ENCODE assay signal across 1 cellular context in the genomic region with DNA sequence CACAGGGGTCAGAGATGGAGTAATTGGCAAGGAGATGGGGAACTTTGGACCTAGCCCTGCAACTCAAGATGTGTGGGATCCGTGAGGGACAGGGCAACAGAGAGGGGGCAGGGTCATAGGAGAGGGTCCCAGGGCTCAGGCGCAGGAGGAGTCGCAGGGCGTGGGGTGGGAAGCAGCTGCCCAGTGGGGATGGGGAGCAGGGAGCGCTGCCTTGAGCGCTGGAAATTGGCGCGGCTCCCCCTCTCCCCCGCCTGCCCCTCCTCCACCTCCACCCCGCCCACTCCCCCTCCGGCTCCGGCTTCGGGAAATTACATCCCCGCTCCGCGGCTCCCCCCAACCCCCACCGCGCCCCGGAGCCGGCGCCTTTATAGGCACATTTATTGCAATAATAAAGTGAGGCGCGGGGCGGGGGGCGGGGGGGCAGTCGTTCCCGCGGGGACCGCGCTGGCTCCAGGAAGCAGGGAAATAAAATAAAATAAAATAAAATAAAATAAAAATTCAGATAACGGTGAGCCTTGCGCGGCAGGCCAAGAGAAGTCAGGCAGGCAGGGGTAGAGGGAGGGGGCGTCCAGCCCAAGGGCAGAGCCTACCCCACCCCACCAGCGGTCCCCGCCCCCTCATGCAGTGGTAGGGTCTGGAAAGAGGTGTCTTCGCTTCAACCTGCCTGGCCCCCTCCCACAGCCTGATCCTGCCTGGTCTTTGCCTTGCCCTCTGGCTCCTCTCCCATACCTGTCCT.
TF ChIP-seq lines count a peak whose summit lies in the region.

No MANE protein-coding gene starts in this region.

TF ChIP-seq in IMR-90, 13 proteins besides CTCF, POLR2A, EP300 and RAD21:
- TF ChIP-seq CEBPB (IDR thresholded peaks at IDR 0.05; ENCODE audit: low read depth, low read length) (no peak), BHLHE40 (IDR thresholded peaks at IDR 0.05; ENCODE audit: low read depth, low read length) (no peak), MAZ (IDR thresholded peaks at IDR 0.05; ENCODE audit: borderline replicate concordance, low read depth, low read length) (no peak), CHD1 (IDR thresholded peaks at IDR 0.05; ENCODE audit: low read depth, low read length) (no peak)
- TF ChIP-seq, protein P1, sequence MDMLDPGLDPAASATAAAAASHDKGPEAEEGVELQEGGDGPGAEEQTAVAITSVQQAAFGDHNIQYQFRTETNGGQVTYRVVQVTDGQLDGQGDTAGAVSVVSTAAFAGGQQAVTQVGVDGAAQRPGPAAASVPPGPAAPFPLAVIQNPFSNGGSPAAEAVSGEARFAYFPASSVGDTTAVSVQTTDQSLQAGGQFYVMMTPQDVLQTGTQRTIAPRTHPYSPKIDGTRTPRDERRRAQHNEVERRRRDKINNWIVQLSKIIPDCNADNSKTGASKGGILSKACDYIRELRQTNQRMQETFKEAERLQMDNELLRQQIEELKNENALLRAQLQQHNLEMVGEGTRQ (IDR thresholded peaks at IDR 0.05; ENCODE audit: low read depth, low read length) = no peak
